Comparison of ENCODE assay signal across 29 cellular contexts in the genomic region with DNA sequence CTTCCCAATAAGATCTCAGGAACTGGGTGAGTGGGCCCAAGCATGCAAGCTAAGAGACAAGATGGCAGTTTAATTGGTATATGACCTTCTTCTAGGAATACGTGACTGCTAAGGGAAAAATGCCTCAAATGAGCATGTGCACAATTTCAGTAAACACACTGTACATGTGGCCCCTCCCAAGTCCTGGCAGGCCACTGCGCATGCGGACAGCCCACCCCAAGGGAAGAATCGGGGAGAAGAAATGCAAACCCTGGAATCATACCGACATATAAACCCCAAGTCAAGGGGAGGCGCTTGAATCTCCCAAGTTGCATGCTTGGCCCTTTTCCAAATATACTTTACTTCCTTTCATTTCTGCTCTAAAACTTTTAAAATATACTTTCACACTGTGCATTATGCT.
"Had no signal": no experiment of that assay in that cellular context is flagged by ENCODE, and none has a peak within 500 bp of the region (broad histone marks: within the 10 kb centered on the region; RNA-seq: fewer than 3 reads in every experiment).

No MANE protein-coding gene starts in this region.

- H3K9me3 Mint-ChIP-seq: dendritic cell treated with granulocyte-macrophage colony-stimulating factor and Interleukin-4, amounts not matched to agents 40 ng/mL and 50 ng/mL, for 4 days; effector memory CD8-positive, alpha-beta T cell; endodermal cell had no signal

- H3K36me3 ChIP-seq: colonic mucosa, esophagus muscularis mucosa, esophagus squamous epithelium, gastrocnemius medialis, gastroesophageal sphincter, heart left ventricle, heart right ventricle had no signal

- H3K4me3 ChIP-seq: colonic mucosa, coronary artery, dorsolateral prefrontal cortex, esophagus muscularis mucosa, esophagus squamous epithelium, gastrocnemius medialis, gastroesophageal sphincter, heart left ventricle, heart right ventricle had no signal

- H3K27me3 ChIP-seq: colonic mucosa, gastrocnemius medialis had no signal

- DNase-seq: colonic mucosa; cortex of kidney; dermis blood vessel endothelial cell; dorsolateral prefrontal cortex; effector CD4-positive, alpha-beta T cell; effector CD8-positive, alpha-beta T cell; effector memory CD4-positive, alpha-beta T cell; effector memory CD8-positive, alpha-beta T cell; endodermal cell; erythroblast; esophagus squamous epithelium; foreskin fibroblast; foreskin keratinocyte; foreskin melanocyte; gastrocnemius medialis; glutamatergic neuron; head of caudate nucleus; heart left ventricle; heart right ventricle had no signal

- FAIRE-seq: colon, endometrium, endothelial cell of umbilical vein, frontal cortex had no signal

- ATAC-seq: effector memory CD8-positive, alpha-beta T cell; esophagus mucosa; foreskin keratinocyte; gastrocnemius medialis; gastroesophageal sphincter; heart left ventricle; heart right ventricle had no signal

- H3K4me1 ChIP-seq: colonic mucosa, esophagus muscularis mucosa, esophagus squamous epithelium, foreskin keratinocyte, gastrocnemius medialis, gastroesophageal sphincter, heart left ventricle, heart right ventricle had no signal

- H3K27ac ChIP-seq: colonic mucosa, coronary artery, dorsolateral prefrontal cortex, epithelial cell of prostate, esophagus muscularis mucosa, esophagus squamous epithelium, foreskin keratinocyte, gastrocnemius medialis, gastroesophageal sphincter, heart left ventricle, heart right ventricle had no signal

- H3K4me3 Mint-ChIP-seq: dendritic cell treated with granulocyte-macrophage colony-stimulating factor and Interleukin-4, amounts not matched to agents 40 ng/mL and 50 ng/mL, for 4 days; effector memory CD8-positive, alpha-beta T cell; endodermal cell had no signal

- H3K9me3 ChIP-seq: colonic mucosa, esophagus muscularis mucosa, esophagus squamous epithelium, gastrocnemius medialis, gastroesophageal sphincter, heart left ventricle, heart right ventricle had no signal

- H3K27ac Mint-ChIP-seq: dendritic cell treated with granulocyte-macrophage colony-stimulating factor and Interleukin-4, amounts not matched to agents 40 ng/mL and 50 ng/mL, for 4 days; effector memory CD8-positive, alpha-beta T cell; endodermal cell had no signal
